ENCODE assay signal across 8 cellular contexts in genomic region chr4:154582723-154583122, GRCh38. TPM values are rescaled to one million over a fixed set of nuclear protein-coding genes. Genes with fewer than 3 reads are reported as not detected.
"Had no signal": no experiment of that assay in that cellular context is flagged by ENCODE, and none has a peak within 500 bp of the region (broad histone marks: within the 10 kb centered on the region; RNA-seq: fewer than 3 reads in every experiment).

No MANE protein-coding gene starts in this region.

- FAIRE-seq: GM12878, GM12891, GM12892, GM18507, GM19239 had no signal

- DNase-seq: GDM1, GF-D8 had no signal

- H3K4me3 ChIP-seq: GM12878 had no signal

- ATAC-seq: GM12878 had no signal

RNA-seq across cellular contexts. Expression of gene FGA, which starts 7.8 kb away (rescaled TPM):
- total RNA-seq: G401 had no signal
- polyA plus RNA-seq: GM12878 had no signal

RNA-seq across cellular contexts. Expression of gene FGB, which starts 19.9 kb away (rescaled TPM):
- total RNA-seq: G401 had no signal

RNA-seq across cellular contexts. Expression of gene FGG, which starts 29.7 kb away (rescaled TPM):
- total RNA-seq: G401 had no signal
- polyA plus RNA-seq: GM12878 had no signal
